Comparison of ENCODE assay signal across 9 cellular contexts in the genomic region with DNA sequence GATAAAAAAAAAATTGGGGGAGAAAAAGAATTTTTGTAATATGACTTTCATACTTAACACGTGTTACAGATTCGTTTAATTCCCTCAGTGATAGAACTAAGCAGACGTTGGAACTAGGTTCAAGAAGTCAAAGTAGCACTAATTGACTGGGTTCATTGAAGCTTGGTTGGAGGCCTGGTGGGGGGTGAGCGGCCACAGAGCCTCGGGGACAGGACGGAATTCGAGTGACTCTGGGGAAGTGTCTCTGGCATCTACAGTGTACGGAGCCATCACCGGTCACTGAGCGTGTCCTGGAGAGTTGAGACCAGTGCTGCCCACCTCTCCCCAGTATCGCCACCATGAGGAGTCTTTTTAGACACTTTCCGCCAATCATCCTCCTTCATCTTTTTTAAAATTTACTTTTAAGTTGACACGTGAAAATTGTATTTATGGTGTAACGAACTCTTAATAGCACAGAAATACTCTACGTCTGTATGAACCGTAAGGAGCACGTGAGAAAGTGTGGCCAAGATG. TPM values are rescaled to one million over a fixed set of nuclear protein-coding genes. Genes with fewer than 3 reads are reported as not detected.
DNase-seq lines count a peak whose midpoint lies in the region; ATAC-seq and TF ChIP-seq lines count a peak whose summit lies in the region.
"Had no signal": no experiment of that assay in that cellular context is flagged by ENCODE, and none has a peak within 500 bp of the region (broad histone marks: within the 10 kb centered on the region; RNA-seq: fewer than 3 reads in every experiment).

No MANE protein-coding gene starts in this region.

- DNase-seq in CD14-positive monocyte (ENCODE audit: low spot score) (no peak), MM.1S (no peak), neural progenitor cell (ENCODE audit: low spot score) (peak; percentile 55), Ammon's horn (ENCODE audit: low spot score) (no peak)
- DNase-seq in NK-92 treated with Interleukin-12 subunit alpha and Interleukin-12 subunit beta, amount 100 ng/mL, for 24 hours (lab: John Stamatoyannopoulos, UW), result no peak
- DNase-seq: stimulated activated CD4-positive, alpha-beta T cell treated with anti-CD3 and anti-CD28 coated beads, Interleukin-12 subunit alpha, Interleukin-12 subunit beta, amount 100 ng/mL, for 4 hours had no signal

- H2AFZ ChIP-seq in MM.1S (ENCODE audit: low read length), result no peak overlapping the region
- no peak overlapping the region for H2AFZ ChIP-seq in neural progenitor cell (replicated peaks)

- H3K9me3 Mint-ChIP-seq in CD14-positive monocyte (no peaks in the 10 kb centered on the region), neural progenitor cell (no peaks in the 10 kb centered on the region)
- H3K9me3 Mint-ChIP-seq in dendritic cell treated with granulocyte-macrophage colony-stimulating factor and Interleukin-4, amounts not matched to agents 40 ng/mL and 50 ng/mL, for 4 days, result no peaks in the 10 kb centered on the region

- no peak overlapping the region for H3K9ac ChIP-seq in MM.1S (ENCODE audit: low read length)
- H3K9ac ChIP-seq in neural progenitor cell, result no peak overlapping the region

- H3K4me3 Mint-ChIP-seq in CD14-positive monocyte (peak overlapping the region; percentile 82 to 83), neural progenitor cell (peak overlapping the region; percentile 90)
- H3K4me3 Mint-ChIP-seq in dendritic cell treated with granulocyte-macrophage colony-stimulating factor and Interleukin-4, amounts not matched to agents 40 ng/mL and 50 ng/mL, for 4 days, result peak overlapping the region; percentile 78

- H3K79me2 ChIP-seq in MM.1S (ENCODE audit: low read length) (peaks cover 29% of the 10 kb centered on the region), neural progenitor cell (ENCODE audit: low read depth) (peaks cover 87% of the 10 kb centered on the region)

- H3K27me3 ChIP-seq in MM.1S (replicated peaks; ENCODE audit: insufficient read depth, low read length) (no peaks in the 10 kb centered on the region), neural progenitor cell (no peaks in the 10 kb centered on the region)

- H3K27me3 Mint-ChIP-seq in CD14-positive monocyte (ENCODE audit: low read depth in 3 of 3) (peaks cover 0 to 2% (median 0%) of the 10 kb centered on the region in 3 donors), neural progenitor cell (ENCODE audit: insufficient read depth, low read depth) (peaks cover 7% of the 10 kb centered on the region)
- H3K27me3 Mint-ChIP-seq in dendritic cell treated with granulocyte-macrophage colony-stimulating factor and Interleukin-4, amounts not matched to agents 40 ng/mL and 50 ng/mL, for 4 days, result no peaks in the 10 kb centered on the region

- H3K27ac Mint-ChIP-seq in CD14-positive monocyte (no peak overlapping the region), neural progenitor cell (no peak overlapping the region)
- H3K27ac Mint-ChIP-seq in dendritic cell treated with granulocyte-macrophage colony-stimulating factor and Interleukin-4, amounts not matched to agents 40 ng/mL and 50 ng/mL, for 4 days, result peak overlapping the region; percentile 31

- no peaks in the 10 kb centered on the region for H3K9me3 ChIP-seq in MM.1S (replicated peaks; ENCODE audit: insufficient read depth, low read length)
- no peaks in the 10 kb centered on the region for H3K9me3 ChIP-seq in neural progenitor cell (ENCODE audit: low read depth)

- ATAC-seq in HG03135 (IDR thresholded peaks at IDR 0.05; ENCODE audit: unreplicated experiment) (no peak), GM19467 (IDR thresholded peaks at IDR 0.05; ENCODE audit: unreplicated experiment) (no peak)

- H3K4me2 ChIP-seq in MM.1S (ENCODE audit: low read depth, low read length), result peak overlapping the region; percentile 70; the same call in 1 of the 2 replicates
- H3K4me2 ChIP-seq in neural progenitor cell, result peak overlapping the region; percentile 99

- H4K20me1 ChIP-seq in MM.1S (ENCODE audit: insufficient read depth, low read length) (no peaks in the 10 kb centered on the region), neural progenitor cell (ENCODE audit: low read depth) (peaks cover 81% of the 10 kb centered on the region)

- H3K27ac ChIP-seq in MM.1S (ENCODE audit: low read length) (no peak overlapping the region), neural progenitor cell (no peak overlapping the region)

- intact Hi-C loops in CD14-positive monocyte (cut with micrococcal nuclease), result loop anchor here in 1 of 2 donors (5.0 kb wide), 1 partner anchor 90 kb away; a partner anchor contains a TSS
- intact Hi-C loops in dendritic cell treated with granulocyte-macrophage colony-stimulating factor and Interleukin-4, amounts not matched to agents 40 ng/mL and 50 ng/mL, for 4 days (cut with micrococcal nuclease), result loop anchor here (5.0 kb wide), 1 partner anchor 155 kb away; a partner anchor contains a TSS

- TF ChIP-seq CTCF in CD14-positive monocyte (IDR thresholded peaks at IDR 0.05) (no peak), MM.1S (IDR thresholded peaks at IDR 0.05; ENCODE audit: low read length) (no peak), neural progenitor cell (IDR thresholded peaks at IDR 0.05) (no peak)

- H3K4me1 ChIP-seq in MM.1S (ENCODE audit: low read length) (no peaks in the 10 kb centered on the region), neural progenitor cell (peaks cover 21% of the 10 kb centered on the region)

- no peaks in the 10 kb centered on the region for H3F3A ChIP-seq in MM.1S (ENCODE audit: insufficient read depth, low read length)
- H3F3A ChIP-seq in neural progenitor cell (ENCODE audit: low read depth), result peaks cover 15% of the 10 kb centered on the region

- H3K36me3 ChIP-seq in MM.1S (replicated peaks; ENCODE audit: insufficient read depth, low read length), result no peaks in the 10 kb centered on the region
- H3K36me3 ChIP-seq in neural progenitor cell, result no peaks in the 10 kb centered on the region

- H3K9me2 ChIP-seq in MM.1S (replicated peaks; ENCODE audit: insufficient read depth, low read length), result no peaks in the 10 kb centered on the region

- H3K36me3 Mint-ChIP-seq in CD14-positive monocyte (peaks cover 12 to 15% of the 10 kb centered on the region in 2 donors), neural progenitor cell (peaks cover 13% of the 10 kb centered on the region)
- H3K36me3 Mint-ChIP-seq in dendritic cell treated with granulocyte-macrophage colony-stimulating factor and Interleukin-4, amounts not matched to agents 40 ng/mL and 50 ng/mL, for 4 days (ENCODE audit: low read depth), result peaks cover 42% of the 10 kb centered on the region

- H3K4me3 ChIP-seq in MM.1S (ENCODE audit: low read length) (peak overlapping the region; percentile 59; the same call in 1 of the 2 replicates), neural progenitor cell (peak overlapping the region; percentile 98)

- H3K4me1 Mint-ChIP-seq in CD14-positive monocyte (peaks cover 29% of the 10 kb centered on the region), neural progenitor cell (peaks cover 52% of the 10 kb centered on the region)
- peaks cover 59% of the 10 kb centered on the region for H3K4me1 Mint-ChIP-seq in dendritic cell treated with granulocyte-macrophage colony-stimulating factor and Interleukin-4, amounts not matched to agents 40 ng/mL and 50 ng/mL, for 4 days (ENCODE audit: low read depth)

RNA-seq across cellular contexts. Expression of a gene that starts 1.3 kb away (rescaled TPM):
- 10 to 100 TPM; 33.1 to 36.5 TPM for polyA plus RNA-seq in CD14-positive monocyte
- 46.2 and 53.2 TPM in 2 replicates for total RNA-seq in neural progenitor cell (ENCODE audit: low replicate concordance)

RNA-seq across cellular contexts. Expression of a gene that starts 1.7 kb away (rescaled TPM):
- 1 to 10 TPM in 1 of 2 donors, under 1 TPM in 1; 0.66 to 2.0 TPM for polyA plus RNA-seq in CD14-positive monocyte
- total RNA-seq in neural progenitor cell (ENCODE audit: low replicate concordance), result 59.7 and 60.2 TPM in 2 replicates
